Comparison of ENCODE assay signal across 8 cellular contexts in the genomic region with DNA sequence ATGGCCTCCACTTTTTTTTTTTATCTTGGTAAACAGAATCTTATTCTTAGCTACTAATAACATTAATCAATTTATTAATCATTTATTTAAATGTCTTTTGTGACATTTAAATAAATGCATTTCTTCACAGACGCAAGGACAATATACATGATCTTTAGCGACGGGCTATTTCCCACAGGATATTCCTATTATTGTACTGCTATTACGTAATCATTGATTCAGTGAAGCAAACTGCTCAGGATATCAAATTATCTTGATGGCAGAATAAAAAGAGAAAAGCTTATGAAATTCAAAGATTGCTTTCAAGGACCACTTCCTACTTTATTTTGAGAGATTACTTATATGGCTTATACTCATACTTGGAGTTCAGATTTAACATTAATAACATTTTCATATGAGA.
"Had no signal": no experiment of that assay in that cellular context is flagged by ENCODE, and none has a peak within 500 bp of the region (broad histone marks: within the 10 kb centered on the region; RNA-seq: fewer than 3 reads in every experiment).

No MANE protein-coding gene starts in this region.

- H2AFZ ChIP-seq: GM23248 had no signal

- H3K36me3 ChIP-seq: HAP-1 had no signal

- H3K27ac ChIP-seq: GM23248, HL-60 had no signal

- H3K9me3 ChIP-seq: HAP-1 had no signal

- H3K9ac ChIP-seq: GM23248 had no signal

- H3K4me1 ChIP-seq: HAP-1 had no signal

- H3K4me3 ChIP-seq: GM23248, HAP-1 had no signal

- ATAC-seq: HCT116 had no signal

- DNase-seq: GM23248, GOT3, H7, HFFc6, KG1 had no signal
